ENCODE assay signal across 1 cellular context in the genomic region with DNA sequence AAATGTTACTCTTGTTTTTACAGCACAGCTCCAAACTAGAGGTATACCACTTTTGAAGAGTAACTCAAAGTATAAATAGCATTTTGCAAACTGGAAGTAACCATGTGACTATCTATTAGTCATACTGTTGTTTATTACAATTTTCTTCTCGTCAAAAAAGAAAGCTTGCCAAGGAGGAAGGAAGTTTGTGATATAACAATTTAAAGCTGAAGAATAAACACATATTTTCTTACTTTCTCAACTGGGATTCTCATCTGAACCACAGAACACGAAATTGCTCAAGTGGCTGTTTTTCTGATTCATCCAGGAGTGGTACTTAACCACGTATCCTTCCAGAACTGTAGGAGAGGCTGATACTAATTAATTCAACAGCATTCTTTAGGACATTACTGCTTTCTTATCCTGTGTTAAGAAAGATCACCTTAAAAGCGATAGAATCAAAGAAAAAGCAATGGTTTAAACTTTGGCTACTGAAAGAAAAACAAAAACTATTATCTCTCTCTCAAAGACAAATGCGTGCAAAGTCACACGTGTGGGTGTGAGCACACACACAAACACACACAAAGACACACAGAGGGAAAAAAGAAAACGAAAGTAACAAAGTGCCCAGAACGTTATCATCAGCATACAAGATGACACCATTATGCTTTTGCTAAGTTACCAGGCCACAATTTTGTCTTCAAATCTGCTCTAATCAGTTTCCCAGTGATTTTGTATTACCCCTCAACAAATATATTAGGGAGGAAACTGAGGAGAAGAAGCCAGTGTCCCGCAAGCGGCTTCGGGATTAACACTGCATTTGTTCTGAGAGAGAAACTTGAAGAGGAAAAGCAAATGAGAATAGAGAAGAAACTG.
TF ChIP-seq lines count a peak whose summit lies in the region.

Gene CLEC2B, minus strand, starts transcription at position 48 of the 855 bp plus-strand sequence.

TF ChIP-seq in GM12878, 131 proteins besides CTCF, POLR2A, EP300 and RAD21 (continued from another document):
- TF ChIP-seq MLLT1 (IDR thresholded peaks at IDR 0.05) = peak; percentile 76
- no peak for TF ChIP-seq POLR2AphosphoS5 (IDR thresholded peaks at IDR 0.05; ENCODE audit: low read length)
- TF ChIP-seq, protein P1, sequence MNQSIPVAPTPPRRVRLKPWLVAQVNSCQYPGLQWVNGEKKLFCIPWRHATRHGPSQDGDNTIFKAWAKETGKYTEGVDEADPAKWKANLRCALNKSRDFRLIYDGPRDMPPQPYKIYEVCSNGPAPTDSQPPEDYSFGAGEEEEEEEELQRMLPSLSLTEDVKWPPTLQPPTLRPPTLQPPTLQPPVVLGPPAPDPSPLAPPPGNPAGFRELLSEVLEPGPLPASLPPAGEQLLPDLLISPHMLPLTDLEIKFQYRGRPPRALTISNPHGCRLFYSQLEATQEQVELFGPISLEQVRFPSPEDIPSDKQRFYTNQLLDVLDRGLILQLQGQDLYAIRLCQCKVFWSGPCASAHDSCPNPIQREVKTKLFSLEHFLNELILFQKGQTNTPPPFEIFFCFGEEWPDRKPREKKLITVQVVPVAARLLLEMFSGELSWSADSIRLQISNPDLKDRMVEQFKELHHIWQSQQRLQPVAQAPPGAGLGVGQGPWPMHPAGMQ (IDR thresholded peaks at IDR 0.05; ENCODE audit: borderline replicate concordance) = no peak
- peak; percentile 33; the same call in 1 of the 2 replicates for TF ChIP-seq RAD51 (IDR thresholded peaks at IDR 0.05)
- TF ChIP-seq IKZF1 (conservative IDR thresholded peaks at IDR 0.05) = 0 out of 2 replicates have a peak, but pooled peaks have one; percentile 28
- no peak for TF ChIP-seq STAT3 (IDR thresholded peaks at IDR 0.05; ENCODE audit: low read depth, low read length)
